ENCODE assay signal across 18 cellular contexts in the genomic region with DNA sequence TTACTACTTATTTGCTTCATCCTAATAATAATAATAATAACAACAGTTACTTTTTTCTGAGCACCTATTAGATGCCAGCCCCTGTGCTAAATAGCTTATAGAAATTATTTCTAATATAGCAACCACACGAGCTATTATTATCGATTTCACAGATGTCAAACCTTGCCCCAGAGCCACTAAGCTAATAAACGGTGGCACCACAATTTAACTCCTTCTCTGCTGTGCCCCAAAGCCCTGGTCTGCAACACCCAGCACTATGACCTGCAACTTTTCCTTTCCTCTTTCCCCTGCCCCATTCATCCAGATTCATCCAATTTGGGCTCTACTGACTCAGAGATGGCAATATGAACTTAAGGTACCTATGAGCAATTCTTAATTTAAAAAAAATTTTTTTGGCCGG. TPM values are rescaled to one million over a fixed set of nuclear protein-coding genes. Genes with fewer than 3 reads are reported as not detected.
A peak's percentile ranks its signal among the peaks of the same experiment; 100 is the strongest.
DNase-seq lines count a peak whose midpoint lies in the region; ATAC-seq and TF ChIP-seq lines count a peak whose summit lies in the region.
"Had no signal": no experiment of that assay in that cellular context is flagged by ENCODE, and none has a peak within 500 bp of the region (broad histone marks: within the 10 kb centered on the region; RNA-seq: fewer than 3 reads in every experiment).

No MANE protein-coding gene starts in this region.

- H3K23ac ChIP-seq in IMR-90 (ENCODE audit: low read depth, low read length): no peak overlapping the region

- TF ChIP-seq RAD21 in IMR-90 (IDR thresholded peaks at IDR 0.05; ENCODE audit: low read length): no peak

- H3K79me1 ChIP-seq in IMR-90 (ENCODE audit: low read depth in 1 of 2, low read length in 2 of 2): peaks cover 26 to 33% of the 10 kb centered on the region in 2 experiments

- intact Hi-C loops in IMR-90 (cut with micrococcal nuclease): no loop called here
- intact Hi-C loops in lower lobe of right lung (cut with DNase I): no loop called here

- peak overlapping the region in 1 of 2 experiments; percentile 27; a peak in 1 of 4 replicates for H4K8ac ChIP-seq in IMR-90 (ENCODE audit: low read depth in 2 of 2, low read length in 2 of 2)

- no peak overlapping the region for H2BK15ac ChIP-seq in IMR-90 (ENCODE audit: low read depth, low read length)

- H2AFZ ChIP-seq in IMR-90 (replicated peaks; ENCODE audit: low read length, poor library complexity): no peak overlapping the region

- H3K4me3 Mint-ChIP-seq in chondrocyte (ENCODE audit: unreplicated experiment) (no peak overlapping the region), endothelial cell (ENCODE audit: unreplicated experiment) (no peak overlapping the region)
- H3K4me3 Mint-ChIP-seq: activated naive CD8-positive, alpha-beta T cell treated with anti-CD3 and anti-CD28 coated beads, Interleukin-2, amount 50 U/mL, for 24 hours; immature natural killer cell; T-helper 1 cell treated with Interleukin-12 subunit alpha and Interleukin-12 subunit beta and Interleukin-4 antibody, amounts not matched to agents 30 μg/mL and 1 μg/mL, for 36 hours; WTC11 had no signal

- H2AK5ac ChIP-seq in IMR-90 (ENCODE audit: low read depth, low read length): no peak overlapping the region; the same call in 1 of the 2 replicates

- H3K9me3 ChIP-seq in IMR-90 (ENCODE audit: control insufficient read depth, insufficient read depth, low read length) (no peaks in the 10 kb centered on the region), lower lobe of right lung (no peaks in the 10 kb centered on the region), suprapubic skin (no peaks in the 10 kb centered on the region)

- H3K27ac ChIP-seq in IMR-90 (ENCODE audit: insufficient read depth, low read length): peak overlapping the region; percentile 29; the same call in 1 of the 2 replicates
- H3K27ac ChIP-seq in lower lobe of right lung: peak overlapping the region; percentile 87
- H3K27ac ChIP-seq in suprapubic skin: peak overlapping the region; percentile 86

- H3K4me3 ChIP-seq in IMR-90 (ENCODE audit: insufficient read depth, low read depth, low read length): no peak overlapping the region
- no peak overlapping the region for H3K4me3 ChIP-seq in lower lobe of right lung
- no peak overlapping the region for H3K4me3 ChIP-seq in suprapubic skin

- no peak overlapping the region for H3K4me2 ChIP-seq in IMR-90 (ENCODE audit: low read depth, low read length)

- dilution Hi-C loops in IMR-90 (cut with HindIII; ENCODE audit: low sequenced_read_pairs, unreplicated experiment): no loop called here

- H4K20me1 ChIP-seq in IMR-90 (ENCODE audit: insufficient read depth, low read length): no peaks in the 10 kb centered on the region

- BruUV-seq in IMR-90 (replicated peaks; lab: Mats Ljungman, UMichigan): no TSS peak

- H2BK5ac ChIP-seq in IMR-90 (ENCODE audit: low read depth, low read length, poor library complexity, severe bottlenecking): peak overlapping the region; percentile 76

- POLR2A ChIA-PET in IMR-90 (lab: Charles Lee; ENCODE audit: unreplicated experiment): no interaction called here

- H4K91ac ChIP-seq in IMR-90 (ENCODE audit: insufficient read depth, low read depth, low read length): no peak overlapping the region

- H3K4me1 ChIP-seq in IMR-90 (ENCODE audit: control insufficient read depth, insufficient read depth, low read length): peaks cover 17% of the 10 kb centered on the region
- peaks cover 66% of the 10 kb centered on the region for H3K4me1 ChIP-seq in lower lobe of right lung
- H3K4me1 ChIP-seq in suprapubic skin: peaks cover 75% of the 10 kb centered on the region

- no peak overlapping the region for H4K5ac ChIP-seq in IMR-90 (ENCODE audit: low read depth, low read length)

- H2BK120ac ChIP-seq in IMR-90 (ENCODE audit: low read depth, low read length): 0 out of 2 replicates have a peak overlapping the region, but pooled peaks have one; percentile 50

- H3K36me3 Mint-ChIP-seq in chondrocyte (ENCODE audit: low read depth) (no peaks in the 10 kb centered on the region), endothelial cell (ENCODE audit: low read depth, unreplicated experiment) (no peaks in the 10 kb centered on the region)
- H3K36me3 Mint-ChIP-seq: WTC11 had no signal

- H3K27ac Mint-ChIP-seq in chondrocyte (ENCODE audit: unreplicated experiment) (peak overlapping the region; percentile 92), endothelial cell (ENCODE audit: unreplicated experiment) (no peak overlapping the region)
- H3K27ac Mint-ChIP-seq: activated naive CD8-positive, alpha-beta T cell treated with anti-CD3 and anti-CD28 coated beads, Interleukin-2, amount 50 U/mL, for 24 hours; immature natural killer cell; T-helper 1 cell treated with Interleukin-12 subunit alpha and Interleukin-12 subunit beta and Interleukin-4 antibody, amounts not matched to agents 30 μg/mL and 1 μg/mL, for 36 hours; WTC11 had no signal

- TF ChIP-seq POLR2A in IMR-90 (IDR thresholded peaks at IDR 0.05; ENCODE audit: low read depth, low read length): no peak
- TF ChIP-seq POLR2A in suprapubic skin (IDR thresholded peaks at IDR 0.05): no peak

- no peak overlapping the region for H3K56ac ChIP-seq in IMR-90 (ENCODE audit: extremely low read depth, insufficient read depth, low read length)

- H2BK20ac ChIP-seq in IMR-90 (ENCODE audit: low read depth, low read length): no peak overlapping the region

- no peaks in the 10 kb centered on the region for H3K9me3 Mint-ChIP-seq in chondrocyte (ENCODE audit: low read depth)
- H3K9me3 Mint-ChIP-seq in endothelial cell (ENCODE audit: unreplicated experiment): no peaks in the 10 kb centered on the region
- H3K9me3 Mint-ChIP-seq: WTC11 had no signal

- H3K14ac ChIP-seq in IMR-90 (replicated peaks; ENCODE audit: low read depth, low read length): no peak overlapping the region

- H3K18ac ChIP-seq in IMR-90 (ENCODE audit: low read depth, low read length): no peak overlapping the region

- H3K4ac ChIP-seq in IMR-90 (ENCODE audit: low read depth, low read length): no peak overlapping the region; the same call in 1 of the 2 replicates

- 48% methylated on average over 2 of the region's 4 CpGs; no CpG with 5 or more reads in 1 of the 2 experiments for WGBS in IMR-90 (ENCODE audit: extremely low coverage in 2 of 2, insufficient read length in 1 of 2), 2 experiments
- WGBS in suprapubic skin: 43% methylated on average over 4 of the region's 4 CpGs

- H2AK9ac ChIP-seq in IMR-90 (replicated peaks; ENCODE audit: low read depth, low read length, poor library complexity): no peak overlapping the region

- H3K27me3 Mint-ChIP-seq in chondrocyte (ENCODE audit: low read depth) (no peaks in the 10 kb centered on the region), endothelial cell (ENCODE audit: unreplicated experiment) (peaks cover 7% of the 10 kb centered on the region)

- H3K27me3 ChIP-seq in IMR-90 (ENCODE audit: control insufficient read depth, insufficient read depth, low read length) (no peaks in the 10 kb centered on the region), lower lobe of right lung (ENCODE audit: low read depth) (no peaks in the 10 kb centered on the region), suprapubic skin (no peaks in the 10 kb centered on the region)

- ATAC-seq in IMR-90 (ENCODE audit: low read depth) (no peak), lower lobe of right lung (no peak)
- ATAC-seq: activated naive CD8-positive, alpha-beta T cell treated with anti-CD3 and anti-CD28 coated beads, Interleukin-2, amount 50 U/mL, for 24 hours; stimulated activated naive CD8-positive, alpha-beta T cell treated with anti-CD3 and anti-CD28 coated beads, Interleukin-15, Interleukin-2, amounts not matched to agents 100 U/mL and 50 U/mL, for 24 hours; WTC11 had no signal

- H3K9ac ChIP-seq in IMR-90 (ENCODE audit: low read depth, low read length): no peak overlapping the region

- CTCF ChIA-PET in IMR-90 (lab: Yijun Ruan, JAX): no interaction called here

- peaks cover 13% of the 10 kb centered on the region for H3K9me1 ChIP-seq in IMR-90 (ENCODE audit: insufficient read depth, low read length)

- in situ Hi-C loops in IMR-90 (cut with MboI; ENCODE audit: low sequenced_read_pairs): no loop called here

- no peak for TF ChIP-seq EP300 in suprapubic skin (IDR thresholded peaks at IDR 0.05)

- H3K4me1 Mint-ChIP-seq in chondrocyte (ENCODE audit: low read depth) (peaks cover 83% of the 10 kb centered on the region), endothelial cell (ENCODE audit: unreplicated experiment) (peaks cover 5% of the 10 kb centered on the region)

- no peak for TF ChIP-seq CTCF in IMR-90 (conservative IDR thresholded peaks at IDR 0.05; ENCODE audit: low read depth, low read length)
- TF ChIP-seq CTCF in chondrocyte (IDR thresholded peaks at IDR 0.05): no peak
- TF ChIP-seq CTCF in lower lobe of right lung (IDR thresholded peaks at IDR 0.05): no peak
- no peak for TF ChIP-seq CTCF in suprapubic skin (IDR thresholded peaks at IDR 0.05)
- no peak for TF ChIP-seq CTCF in endothelial cell (IDR thresholded peaks at IDR 0.05; ENCODE audit: unreplicated experiment)

- DNase-seq in IMR-90 (no peak), chondrocyte (ENCODE audit: low spot score) (no peak), lower lobe of right lung (no peak), suprapubic skin (ENCODE audit: low spot score in 2 of 2) (no peak), iPS-NIHi11 (ENCODE audit: low spot score) (no peak), endothelial cell (ENCODE audit: low spot score) (no peak), cerebellar cortex (ENCODE audit: low spot score) (no peak)
- DNase-seq in activated CD4-positive, alpha-beta T cell treated with anti-CD3 and anti-CD28 coated beads, Interleukin-2, amount 50 U/mL, for 4 hours: no peak
- DNase-seq: activated naive CD8-positive, alpha-beta T cell treated with anti-CD3 and anti-CD28 coated beads, Interleukin-2, amount 50 U/mL, for 24 hours; COR-L47; immature natural killer cell; NCI-H1105 treated with DMSO at 0.1 percent for 48 hours; NCI-H774; RPMI8226; stimulated activated naive CD8-positive, alpha-beta T cell treated with anti-CD3 and anti-CD28 coated beads, Interleukin-15, Interleukin-2, amounts not matched to agents 100 U/mL and 50 U/mL, for 24 hours had no signal

- H3K36me3 ChIP-seq in IMR-90 (ENCODE audit: control insufficient read depth, insufficient read depth, low read length): no peaks in the 10 kb centered on the region
- H3K36me3 ChIP-seq in lower lobe of right lung: no peaks in the 10 kb centered on the region
- H3K36me3 ChIP-seq in suprapubic skin: no peaks in the 10 kb centered on the region

RNA-seq across cellular contexts. Expression of gene RFX2, which starts 6.4 kb away (rescaled TPM):
- 2.2 and 2.5 TPM in 2 replicates for total RNA-seq in IMR-90 (2012; rRNA removed)
- 4.9 and 5.6 TPM in 2 replicates for polyA plus RNA-seq in IMR-90 (2012; rRNA removed)
- polyA plus RNA-seq in IMR-90 (2012; cell fraction: cytosol; rRNA removed): 3.9 and 6.2 TPM in 2 replicates
- 7.6 and 16.1 TPM in 2 replicates for polyA plus RNA-seq in IMR-90 (2012; cell fraction: nucleus; rRNA removed; ENCODE audit: low replicate concordance)
- 5.6 to 9.9 TPM (median 6.5 TPM) in 3 replicates for total RNA-seq in chondrocyte
- 20.9 TPM for total RNA-seq in lower lobe of right lung
- 10 to 100 TPM; 28.8 to 62.0 (median 43.5) TPM for total RNA-seq in suprapubic skin
- total RNA-seq in endothelial cell (ENCODE audit: unreplicated experiment): 1.2 TPM

RNA-seq across cellular contexts. Expression of gene ACSBG2, which starts 31.6 kb away (rescaled TPM):
- total RNA-seq in IMR-90 (2012; rRNA removed): not detected in 2 replicates
- polyA plus RNA-seq in IMR-90 (2012; rRNA removed): not detected in 2 replicates
- not detected in 2 replicates for polyA plus RNA-seq in IMR-90 (2012; cell fraction: cytosol; rRNA removed)
- polyA plus RNA-seq in IMR-90 (2012; cell fraction: nucleus; rRNA removed; ENCODE audit: low replicate concordance): not detected in 2 replicates
- total RNA-seq in chondrocyte: 0.10 TPM in 1 of 3 replicates, not detected in the others
- 0.30 TPM for total RNA-seq in lower lobe of right lung
- not detected for total RNA-seq in suprapubic skin
- not detected for total RNA-seq in endothelial cell (ENCODE audit: unreplicated experiment)
- total RNA-seq: activated CD8-positive, alpha-beta memory T cell treated with anti-CD3 and anti-CD28 coated beads for 36 hours; WTC11 had no signal

Comparison
In these comparisons a context has a peak if more than half of its experiments do, and no peak if none do; other contexts are left out.
1. H3K27ac ChIP-seq: peak in every context shown above with its lines; median percentile 87 in lower lobe of right lung; 86 in suprapubic skin; 29 in IMR-90.